ENCODE assay signal across 8 cellular contexts in the genomic region with DNA sequence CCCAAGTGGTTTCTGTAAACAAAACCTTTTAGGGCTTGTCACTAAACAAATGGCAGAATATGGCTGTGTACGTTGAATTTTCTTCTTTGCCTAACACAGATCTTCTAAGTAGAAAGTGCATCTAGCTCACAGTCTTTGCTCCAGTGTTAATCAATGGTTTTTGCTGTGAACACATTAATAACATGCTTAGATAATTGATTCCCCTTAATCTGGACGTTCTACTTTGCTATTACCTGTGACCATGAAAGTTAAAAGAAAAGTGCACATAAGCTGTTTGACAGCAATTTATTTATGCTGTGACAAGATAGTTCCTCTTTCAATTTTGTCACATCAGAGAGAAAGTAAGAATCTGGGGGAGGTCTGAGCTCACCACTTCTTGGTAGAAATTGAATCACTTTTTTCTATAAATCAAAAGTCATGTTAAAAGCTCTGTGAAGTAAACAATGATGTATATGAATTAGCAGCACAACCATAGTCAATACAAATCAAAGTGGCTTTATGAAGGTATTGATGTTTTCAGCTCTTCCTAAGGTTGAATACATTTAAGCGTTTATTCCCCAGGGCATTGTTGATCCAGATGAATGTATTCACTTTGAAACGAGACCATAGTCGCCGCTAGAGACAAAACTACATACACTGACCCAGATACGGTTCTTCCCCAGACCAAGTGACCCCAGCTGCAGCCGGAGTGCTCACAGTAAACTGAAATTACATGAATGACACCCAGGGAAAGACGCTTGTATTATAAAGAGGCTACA.
DNase-seq lines count a peak whose midpoint lies in the region; ATAC-seq and TF ChIP-seq lines count a peak whose summit lies in the region.

No MANE protein-coding gene starts in this region.

- 0 out of 2 replicates have a peak, but pooled peaks cover under 1% of the 10 kb centered on the region for H3K27me3 Mint-ChIP-seq in WTC11 (ENCODE audit: low read depth)

- 0 out of 2 replicates have a peak, but pooled peaks cover 4% of the 10 kb centered on the region for H3K4me1 Mint-ChIP-seq in WTC11

- no peaks in the 10 kb centered on the region for H3K36me3 Mint-ChIP-seq in WTC11

- peak; percentile 90 for DNase-seq in GM12865 (ENCODE audit: low read depth)
- no peak for DNase-seq in WTC11 (ENCODE audit: low spot score)
- no peak for DNase-seq in mesenteric fat pad (ENCODE audit: low spot score)
- no peak for DNase-seq in T1000 (lab: John Stamatoyannopoulos, UW)
- DNase-seq in NCI-H1105 treated with DMSO at 0.1 percent for 48 hours (lab: John Stamatoyannopoulos, UW) = no peak
- DNase-seq in ecto neural progenitor cell (ENCODE audit: low spot score) = no peak

- CTCF ChIA-PET in WTC11 (lab: Charles Lee) = no interaction called here

- POLR2A ChIA-PET in WTC11 (lab: Charles Lee) = interaction anchor here (0.9 kb wide), 1 partner anchor 42 kb away, joined by 3 read pairs; no protein-coding TSS in a partner anchor

- H3K9me3 Mint-ChIP-seq in WTC11 = peaks cover 10% of the 10 kb centered on the region

- H3K4me3 ChIP-seq in GM12865 (ENCODE audit: low read depth, low read length) = peak overlapping the region; percentile 55

- no peak for TF ChIP-seq CTCF in GM12865 (IDR thresholded peaks at IDR 0.05; ENCODE audit: insufficient read depth, low read depth, low read length, missing control alignments)
- TF ChIP-seq CTCF in WTC11 (IDR thresholded peaks at IDR 0.05) = no peak

- peak; percentile 89 for ATAC-seq in GM21360 (IDR thresholded peaks at IDR 0.05; ENCODE audit: unreplicated experiment)
- peak; percentile 92 for ATAC-seq in HG03196 (IDR thresholded peaks at IDR 0.05; ENCODE audit: unreplicated experiment)
- ATAC-seq in WTC11 = peak; percentile 25; the same call in 1 of the 2 replicates

- H3K4me3 Mint-ChIP-seq in WTC11 = no peak overlapping the region

- H3K27ac Mint-ChIP-seq in WTC11 = no peak overlapping the region

TF ChIP-seq in WTC11, 78 proteins besides CTCF, POLR2A, EP300 and RAD21:
- no peak for TF ChIP-seq ZNF396 (CRISPR knock-in tag; IDR thresholded peaks at IDR 0.05; ENCODE audit: borderline replicate concordance)
- no peak for TF ChIP-seq NR1H2 (CRISPR knock-in tag; IDR thresholded peaks at IDR 0.05)
- TF ChIP-seq FOXP4 (CRISPR knock-in tag; IDR thresholded peaks at IDR 0.05) = no peak
- no peak for TF ChIP-seq GRHL2 (CRISPR knock-in tag; IDR thresholded peaks at IDR 0.05; ENCODE audit: insufficient replicate concordance, severe bottlenecking)
- no peak for TF ChIP-seq ZNF219 (CRISPR knock-in tag; IDR thresholded peaks at IDR 0.05; ENCODE audit: borderline replicate concordance)
TF ChIP-seq in WTC11: peak in this region for 0.

Comparison
In these comparisons a context has a peak if more than half of its experiments do, and no peak if none do; other contexts are left out.
1. ATAC-seq: peak in every context shown above with its lines; median percentile 92 in HG03196; 89 in GM21360; 25 in WTC11.